Comparison of ENCODE assay signal across 2 cellular contexts in the genomic region with DNA sequence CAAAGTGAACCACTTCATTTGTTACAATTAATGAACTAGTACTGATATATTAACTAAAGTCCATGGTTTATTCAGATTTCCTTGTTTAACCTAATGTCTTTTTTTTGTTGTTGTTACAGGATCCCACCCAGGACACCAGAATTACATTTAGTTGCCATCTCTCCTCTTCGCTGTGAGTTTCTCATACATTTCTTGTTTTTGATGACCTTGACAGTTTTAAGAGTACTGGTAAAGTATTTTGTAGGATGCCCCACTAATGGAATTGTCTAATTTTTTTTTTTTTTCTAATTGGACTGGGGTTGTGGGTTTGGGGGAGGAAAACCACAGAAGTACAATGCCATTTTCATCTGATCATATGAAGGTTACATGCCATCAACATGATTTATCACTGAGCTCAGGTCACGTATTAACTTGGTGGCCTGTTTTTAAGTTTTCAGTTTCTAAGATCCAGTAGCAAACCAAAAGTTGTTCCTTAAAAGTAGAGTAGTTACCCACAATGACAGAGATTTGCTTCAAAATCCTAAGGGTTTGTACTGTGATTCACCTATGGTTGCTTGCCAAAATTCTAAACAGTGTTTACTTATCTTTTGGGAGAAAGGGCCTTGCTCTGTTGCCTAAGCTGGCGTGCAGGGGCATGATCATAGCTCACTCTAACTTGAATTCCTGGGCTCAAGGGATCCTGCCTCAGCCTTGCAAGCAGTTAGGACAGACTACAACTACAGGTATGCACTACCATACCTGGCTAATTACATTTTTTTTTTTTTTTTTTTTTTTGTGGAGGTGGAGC.
TF ChIP-seq lines count a peak whose summit lies in the region.

No MANE protein-coding gene starts in this region.

TF ChIP-seq in HepG2, 621 proteins besides CTCF, POLR2A, EP300 and RAD21:
- TF ChIP-seq ZNF672 (CRISPR knock-in tag; IDR thresholded peaks at IDR 0.05) (no peak), ZNF878 (CRISPR knock-in tag; IDR thresholded peaks at IDR 0.05) (no peak), MAFK (conservative IDR thresholded peaks at IDR 0.05 in 1 of 2, IDR thresholded peaks at IDR 0.05 in 1 of 2; ENCODE audit: low read length in 2 of 2) (peak; percentile 74 to 82), HOXA3 (CRISPR knock-in tag; IDR thresholded peaks at IDR 0.05) (no peak), MAFF (IDR thresholded peaks at IDR 0.05; ENCODE audit: low read depth, low read length) (peak; percentile 72), NCOA5 (CRISPR knock-in tag; IDR thresholded peaks at IDR 0.05) (no peak), RBFOX2 (IDR thresholded peaks at IDR 0.05; ENCODE audit: low read depth, low read length) (no peak), HOXA7 (CRISPR knock-in tag; IDR thresholded peaks at IDR 0.05) (no peak)
- TF ChIP-seq, protein P1, sequence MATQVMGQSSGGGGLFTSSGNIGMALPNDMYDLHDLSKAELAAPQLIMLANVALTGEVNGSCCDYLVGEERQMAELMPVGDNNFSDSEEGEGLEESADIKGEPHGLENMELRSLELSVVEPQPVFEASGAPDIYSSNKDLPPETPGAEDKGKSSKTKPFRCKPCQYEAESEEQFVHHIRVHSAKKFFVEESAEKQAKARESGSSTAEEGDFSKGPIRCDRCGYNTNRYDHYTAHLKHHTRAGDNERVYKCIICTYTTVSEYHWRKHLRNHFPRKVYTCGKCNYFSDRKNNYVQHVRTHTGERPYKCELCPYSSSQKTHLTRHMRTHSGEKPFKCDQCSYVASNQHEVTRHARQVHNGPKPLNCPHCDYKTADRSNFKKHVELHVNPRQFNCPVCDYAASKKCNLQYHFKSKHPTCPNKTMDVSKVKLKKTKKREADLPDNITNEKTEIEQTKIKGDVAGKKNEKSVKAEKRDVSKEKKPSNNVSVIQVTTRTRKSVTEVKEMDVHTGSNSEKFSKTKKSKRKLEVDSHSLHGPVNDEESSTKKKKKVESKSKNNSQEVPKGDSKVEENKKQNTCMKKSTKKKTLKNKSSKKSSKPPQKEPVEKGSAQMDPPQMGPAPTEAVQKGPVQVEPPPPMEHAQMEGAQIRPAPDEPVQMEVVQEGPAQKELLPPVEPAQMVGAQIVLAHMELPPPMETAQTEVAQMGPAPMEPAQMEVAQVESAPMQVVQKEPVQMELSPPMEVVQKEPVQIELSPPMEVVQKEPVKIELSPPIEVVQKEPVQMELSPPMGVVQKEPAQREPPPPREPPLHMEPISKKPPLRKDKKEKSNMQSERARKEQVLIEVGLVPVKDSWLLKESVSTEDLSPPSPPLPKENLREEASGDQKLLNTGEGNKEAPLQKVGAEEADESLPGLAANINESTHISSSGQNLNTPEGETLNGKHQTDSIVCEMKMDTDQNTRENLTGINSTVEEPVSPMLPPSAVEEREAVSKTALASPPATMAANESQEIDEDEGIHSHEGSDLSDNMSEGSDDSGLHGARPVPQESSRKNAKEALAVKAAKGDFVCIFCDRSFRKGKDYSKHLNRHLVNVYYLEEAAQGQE (IDR thresholded peaks at IDR 0.05; ENCODE audit: borderline replicate concordance in 1 of 2, low read depth in 1 of 2, low read length in 2 of 2): no peak
TF ChIP-seq in HepG2: peak in this region for 2.

TF ChIP-seq in GM23338, 12 proteins besides CTCF, POLR2A, EP300 and RAD21:
- TF ChIP-seq NANOG (IDR thresholded peaks at IDR 0.05; ENCODE audit: borderline replicate concordance): no peak
- no peak for TF ChIP-seq STAT1 (IDR thresholded peaks at IDR 0.05; ENCODE audit: unreplicated experiment)
- TF ChIP-seq EZH2phosphoT487 (IDR thresholded peaks at IDR 0.05; ENCODE audit: unreplicated experiment): no peak
- no peak for TF ChIP-seq CREB1 (CRISPR knock-in tag; IDR thresholded peaks at IDR 0.05; ENCODE audit: low read depth)
- TF ChIP-seq ZNF114 (CRISPR knock-in tag; IDR thresholded peaks at IDR 0.05): no peak
- TF ChIP-seq, protein P2, sequence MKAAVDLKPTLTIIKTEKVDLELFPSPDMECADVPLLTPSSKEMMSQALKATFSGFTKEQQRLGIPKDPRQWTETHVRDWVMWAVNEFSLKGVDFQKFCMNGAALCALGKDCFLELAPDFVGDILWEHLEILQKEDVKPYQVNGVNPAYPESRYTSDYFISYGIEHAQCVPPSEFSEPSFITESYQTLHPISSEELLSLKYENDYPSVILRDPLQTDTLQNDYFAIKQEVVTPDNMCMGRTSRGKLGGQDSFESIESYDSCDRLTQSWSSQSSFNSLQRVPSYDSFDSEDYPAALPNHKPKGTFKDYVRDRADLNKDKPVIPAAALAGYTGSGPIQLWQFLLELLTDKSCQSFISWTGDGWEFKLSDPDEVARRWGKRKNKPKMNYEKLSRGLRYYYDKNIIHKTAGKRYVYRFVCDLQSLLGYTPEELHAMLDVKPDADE (IDR thresholded peaks at IDR 0.05): no peak
- no peak for TF ChIP-seq EZH2 (IDR thresholded peaks at IDR 0.05; ENCODE audit: low read depth, unreplicated experiment)
